In the genomic region with DNA sequence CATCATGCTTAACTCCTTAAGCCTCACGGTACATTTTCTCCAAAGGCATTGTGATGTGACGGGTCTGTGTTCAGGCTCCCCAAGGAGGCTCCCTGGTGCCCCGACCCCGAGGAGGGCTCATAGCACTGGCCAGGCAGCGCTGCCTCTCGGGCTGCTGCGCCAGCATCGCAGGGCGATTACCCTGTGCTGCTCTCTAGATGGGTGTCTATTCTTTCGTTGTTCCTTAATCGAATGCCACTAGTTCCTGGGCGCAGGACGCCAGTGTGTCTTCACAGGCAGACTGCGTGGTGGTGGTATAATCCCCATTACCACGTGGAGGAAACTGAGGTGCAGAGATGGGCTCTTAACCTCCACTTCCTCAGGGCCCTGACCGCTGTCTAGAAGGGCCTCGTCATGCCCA, we compare ENCODE assay signal across 5 cellular contexts.
"Had no signal": no experiment of that assay in that cellular context is flagged by ENCODE, and none has a peak within 500 bp of the region (broad histone marks: within the 10 kb centered on the region; RNA-seq: fewer than 3 reads in every experiment).

No MANE protein-coding gene starts in this region.

- H3K27ac Mint-ChIP-seq: GM23338, H9 had no signal

- H2AFZ ChIP-seq: GM23338 had no signal

- H3K9me3 Mint-ChIP-seq: GM23338, H9 had no signal

- DNase-seq: H9, HCEC 1CT, IMR-90 had no signal

- H3K4me3 ChIP-seq: GM23338, K562 had no signal

- H3K4me2 ChIP-seq: GM23338 had no signal

- H3K4me3 Mint-ChIP-seq: GM23338, H9 had no signal
